8 cellular contexts compared by ENCODE assay signal in genomic region chr11:2186669-2187266, GRCh38. TPM values are rescaled to one million over a fixed set of nuclear protein-coding genes. Genes with fewer than 3 reads are reported as not detected.
DNase-seq lines count a peak whose midpoint lies in the region; ATAC-seq and TF ChIP-seq lines count a peak whose summit lies in the region.

No MANE protein-coding gene starts in this region.

- ATAC-seq in activated CD8-positive, alpha-beta memory T cell treated with anti-CD3 and anti-CD28 coated beads, Interleukin-2, amount 10 ng/mL, durations not matched to agents 7 days and 5 days: peak; percentile 77
- no peak for ATAC-seq in HG02763 (IDR thresholded peaks at IDR 0.05; ENCODE audit: unreplicated experiment)
- ATAC-seq in HG03378 (IDR thresholded peaks at IDR 0.05; ENCODE audit: unreplicated experiment): no peak

- CTCF ChIA-PET in activated CD8-positive, alpha-beta memory T cell treated with anti-CD3 and anti-CD28 coated beads, Interleukin-2, amount 10 ng/mL, durations not matched to agents 7 days and 5 days (lab: Charles Lee): interaction anchor here (0.6 to 2.4 kb wide), 8 partner anchors 8 to 233 kb away, joined by 3 to 17 read pairs (median 6); partner anchors contain the start of genes C11orf21 and TSPAN32

- peak; percentile 33 for TF ChIP-seq CTCF in fibroblast of the aortic adventitia (IDR thresholded peaks at IDR 0.05; ENCODE audit: insufficient read depth, low read length)

- H3K4me3 ChIP-seq in fibroblast of the aortic adventitia (ENCODE audit: low read depth, low read length): no peak overlapping the region

- no peaks in the 10 kb centered on the region for H3K9me3 Mint-ChIP-seq in activated CD8-positive, alpha-beta memory T cell treated with anti-CD3 and anti-CD28 coated beads, Interleukin-2, amount 10 ng/mL, durations not matched to agents 7 days and 5 days (ENCODE audit: low read depth)

- DNase-seq in NCI-H82 (lab: John Stamatoyannopoulos, UW) (peak; percentile 52), NCI-H82 treated with DMSO at 0.1 percent for 48 hours (lab: John Stamatoyannopoulos, UW; ENCODE audit: unreplicated experiment) (no peak), NCI-H2196 treated with DMSO at 0.1 percent for 48 hours (lab: John Stamatoyannopoulos, UW; ENCODE audit: unreplicated experiment) (peak; percentile 22), fibroblast of the aortic adventitia (ENCODE audit: low read depth) (no peak)
- peak; percentile 60 for DNase-seq in activated CD8-positive, alpha-beta memory T cell treated with anti-CD3 and anti-CD28 coated beads, Interleukin-2, amount 10 ng/mL, durations not matched to agents 7 days and 5 days
- DNase-seq in stimulated activated CD4-positive, alpha-beta T cell treated with anti-CD3 and anti-CD28 coated beads, Interleukin-15, amount 100 ng/mL, for 24 hours: peak; percentile 63

- no peak overlapping the region for H3K4me3 Mint-ChIP-seq in activated CD8-positive, alpha-beta memory T cell treated with anti-CD3 and anti-CD28 coated beads, Interleukin-2, amount 10 ng/mL, durations not matched to agents 7 days and 5 days

- H3K36me3 Mint-ChIP-seq in activated CD8-positive, alpha-beta memory T cell treated with anti-CD3 and anti-CD28 coated beads, Interleukin-2, amount 10 ng/mL, durations not matched to agents 7 days and 5 days: no peaks in the 10 kb centered on the region

- H3K27ac Mint-ChIP-seq in activated CD8-positive, alpha-beta memory T cell treated with anti-CD3 and anti-CD28 coated beads, Interleukin-2, amount 10 ng/mL, durations not matched to agents 7 days and 5 days: no peak overlapping the region

- no peaks in the 10 kb centered on the region for H3K4me1 Mint-ChIP-seq in activated CD8-positive, alpha-beta memory T cell treated with anti-CD3 and anti-CD28 coated beads, Interleukin-2, amount 10 ng/mL, durations not matched to agents 7 days and 5 days

- peaks cover 6% of the 10 kb centered on the region for H3K27me3 Mint-ChIP-seq in activated CD8-positive, alpha-beta memory T cell treated with anti-CD3 and anti-CD28 coated beads, Interleukin-2, amount 10 ng/mL, durations not matched to agents 7 days and 5 days

RNA-seq across cellular contexts. Expression of gene TH, which starts 15.2 kb away (rescaled TPM):
- not detected for total RNA-seq in activated CD8-positive, alpha-beta memory T cell treated with anti-CD3 and anti-CD28 coated beads, Interleukin-2, amount 10 ng/mL, durations not matched to agents 7 days and 5 days
- total RNA-seq in fibroblast of the aortic adventitia (ENCODE audit: low replicate concordance): not detected in 2 replicates

RNA-seq across cellular contexts. Expression of gene INS, which starts 25.8 kb away (rescaled TPM):
- not detected for total RNA-seq in activated CD8-positive, alpha-beta memory T cell treated with anti-CD3 and anti-CD28 coated beads, Interleukin-2, amount 10 ng/mL, durations not matched to agents 7 days and 5 days
- total RNA-seq in fibroblast of the aortic adventitia (ENCODE audit: low replicate concordance): not detected in 2 replicates

RNA-seq across cellular contexts. Expression of gene IGF2, which starts 47.6 kb away (rescaled TPM):
- under 1 TPM in 1 of 2 experiments, not detected in 1; 0.91 TPM for total RNA-seq in activated CD8-positive, alpha-beta memory T cell treated with anti-CD3 and anti-CD28 coated beads, Interleukin-2, amount 10 ng/mL, durations not matched to agents 7 days and 5 days
- total RNA-seq in fibroblast of the aortic adventitia (ENCODE audit: low replicate concordance): 3.3 and 4.2 TPM in 2 replicates

Comparison
In these comparisons a context has a peak if more than half of its experiments do, and no peak if none do; other contexts are left out.
1. DNase-seq: peak in NCI-H82 (single experiment), NCI-H2196 treated with DMSO at 0.1 percent for 48 hours (single experiment), activated CD8-positive, alpha-beta memory T cell treated with anti-CD3 and anti-CD28 coated beads, Interleukin-2, amount 10 ng/mL, durations not matched to agents 7 days and 5 days (single experiment) and stimulated activated CD4-positive, alpha-beta T cell treated with anti-CD3 and anti-CD28 coated beads, Interleukin-15, amount 100 ng/mL, for 24 hours (single experiment); none in NCI-H82 treated with DMSO at 0.1 percent for 48 hours (single experiment) and fibroblast of the aortic adventitia (single experiment).